1 cellular context compared by ENCODE assay signal in the genomic region with DNA sequence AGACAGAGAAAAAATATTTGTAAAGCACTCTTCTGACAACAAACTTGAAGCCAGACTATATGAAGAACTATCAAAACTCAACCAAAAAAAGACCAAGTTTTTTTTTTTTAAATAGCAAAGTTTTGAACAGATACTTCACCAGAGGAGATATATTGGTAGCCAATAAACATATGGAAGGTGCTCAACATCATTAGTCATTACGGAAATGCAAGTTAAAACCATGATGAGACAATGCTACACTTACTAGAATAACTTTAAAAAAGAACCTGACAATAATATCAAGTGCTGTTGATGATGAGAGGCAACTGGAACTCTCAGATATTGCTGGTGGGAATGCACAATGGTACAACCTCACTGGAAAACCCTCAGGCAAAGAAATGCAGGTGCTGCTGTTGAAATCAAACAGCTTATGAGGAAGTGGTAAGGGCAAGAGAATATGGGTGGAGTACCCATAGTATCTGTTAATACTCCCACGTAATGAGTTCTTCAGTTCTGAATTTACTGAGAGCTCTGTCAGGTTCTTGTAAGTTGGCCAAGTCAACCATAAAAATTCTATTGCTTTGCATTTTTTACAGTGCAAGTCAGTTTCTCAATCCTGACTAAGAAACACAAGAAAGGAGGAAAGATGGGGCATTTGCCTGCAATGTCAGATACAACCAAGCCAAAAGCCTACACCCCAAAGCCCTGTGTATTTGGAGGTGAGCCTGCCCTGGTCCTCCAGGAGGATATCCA.
TF ChIP-seq lines count a peak whose summit lies in the region.

No MANE protein-coding gene starts in this region.

TF ChIP-seq in GM12878, 131 proteins besides CTCF, POLR2A, EP300 and RAD21 (continued from another document):
- peak; percentile 45 for TF ChIP-seq CUX1 (IDR thresholded peaks at IDR 0.05; ENCODE audit: insufficient replicate concordance, low read depth, low read length)
- peak; percentile 33; the same call in 1 of the 2 replicates for TF ChIP-seq CREM (IDR thresholded peaks at IDR 0.05; ENCODE audit: low read depth)
- TF ChIP-seq TBL1XR1 (IDR thresholded peaks at IDR 0.05; ENCODE audit: low read depth, low read length), result no peak
- TF ChIP-seq, protein P1, sequence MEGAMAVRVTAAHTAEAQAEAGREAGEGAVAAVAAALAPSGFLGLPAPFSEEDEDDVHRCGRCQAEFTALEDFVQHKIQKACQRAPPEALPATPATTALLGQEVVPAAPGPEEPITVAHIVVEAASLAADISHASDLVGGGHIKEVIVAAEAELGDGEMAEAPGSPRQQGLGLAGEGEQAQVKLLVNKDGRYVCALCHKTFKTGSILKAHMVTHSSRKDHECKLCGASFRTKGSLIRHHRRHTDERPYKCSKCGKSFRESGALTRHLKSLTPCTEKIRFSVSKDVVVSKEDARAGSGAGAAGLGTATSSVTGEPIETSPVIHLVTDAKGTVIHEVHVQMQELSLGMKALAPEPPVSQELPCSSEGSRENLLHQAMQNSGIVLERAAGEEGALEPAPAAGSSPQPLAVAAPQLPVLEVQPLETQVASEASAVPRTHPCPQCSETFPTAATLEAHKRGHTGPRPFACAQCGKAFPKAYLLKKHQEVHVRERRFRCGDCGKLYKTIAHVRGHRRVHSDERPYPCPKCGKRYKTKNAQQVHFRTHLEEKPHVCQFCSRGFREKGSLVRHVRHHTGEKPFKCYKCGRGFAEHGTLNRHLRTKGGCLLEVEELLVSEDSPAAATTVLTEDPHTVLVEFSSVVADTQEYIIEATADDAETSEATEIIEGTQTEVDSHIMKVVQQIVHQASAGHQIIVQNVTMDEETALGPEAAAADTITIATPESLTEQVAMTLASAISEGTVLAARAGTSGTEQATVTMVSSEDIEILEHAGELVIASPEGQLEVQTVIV (IDR thresholded peaks at IDR 0.05; ENCODE audit: borderline replicate concordance, partially characterized antibody), result no peak
- TF ChIP-seq RUNX3 (IDR thresholded peaks at IDR 0.05; ENCODE audit: low read length), result peak; percentile 84
- TF ChIP-seq RBBP5 (conservative IDR thresholded peaks at IDR 0.05), result no peak
- no peak for TF ChIP-seq BMI1 (IDR thresholded peaks at IDR 0.05; ENCODE audit: borderline replicate concordance)
- TF ChIP-seq, protein P2, sequence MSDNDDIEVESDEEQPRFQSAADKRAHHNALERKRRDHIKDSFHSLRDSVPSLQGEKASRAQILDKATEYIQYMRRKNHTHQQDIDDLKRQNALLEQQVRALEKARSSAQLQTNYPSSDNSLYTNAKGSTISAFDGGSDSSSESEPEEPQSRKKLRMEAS (IDR thresholded peaks at IDR 0.05; ENCODE audit: low read depth, low read length), result no peak
- TF ChIP-seq STAT3 (IDR thresholded peaks at IDR 0.05; ENCODE audit: low read depth, low read length), result no peak
- no peak for TF ChIP-seq RELA (IDR thresholded peaks at IDR 0.05; ENCODE audit: borderline replicate concordance, partially characterized antibody)
- TF ChIP-seq BCL11A (IDR thresholded peaks at IDR 0.05; ENCODE audit: low read depth, low read length), result peak; percentile 52; the same call in 1 of the 2 replicates
- TF ChIP-seq MXI1 (IDR thresholded peaks at IDR 0.05; ENCODE audit: low read depth, low read length), result 0 out of 2 replicates have a peak, but pooled peaks have one; percentile 22
- peak; percentile 79; the same call in 1 of the 2 replicates for TF ChIP-seq RELB (IDR thresholded peaks at IDR 0.05; ENCODE audit: low read depth)
- peak; percentile 60; the same call in 1 of the 2 replicates for TF ChIP-seq TCF7 (IDR thresholded peaks at IDR 0.05; ENCODE audit: borderline replicate concordance)
- peak; percentile 35; the same call in 1 of the 2 replicates for TF ChIP-seq CBFB (IDR thresholded peaks at IDR 0.05; ENCODE audit: low read depth)
- no peak for TF ChIP-seq SMAD1 (IDR thresholded peaks at IDR 0.05; ENCODE audit: low read depth, partially characterized antibody)
- peak; percentile 82 for TF ChIP-seq IKZF1 (conservative IDR thresholded peaks at IDR 0.05)
- TF ChIP-seq TCF12 (IDR thresholded peaks at IDR 0.05; ENCODE audit: low read depth, low read length), result peak; percentile 69; the same call in 1 of the 2 replicates
- TF ChIP-seq, protein P3, sequence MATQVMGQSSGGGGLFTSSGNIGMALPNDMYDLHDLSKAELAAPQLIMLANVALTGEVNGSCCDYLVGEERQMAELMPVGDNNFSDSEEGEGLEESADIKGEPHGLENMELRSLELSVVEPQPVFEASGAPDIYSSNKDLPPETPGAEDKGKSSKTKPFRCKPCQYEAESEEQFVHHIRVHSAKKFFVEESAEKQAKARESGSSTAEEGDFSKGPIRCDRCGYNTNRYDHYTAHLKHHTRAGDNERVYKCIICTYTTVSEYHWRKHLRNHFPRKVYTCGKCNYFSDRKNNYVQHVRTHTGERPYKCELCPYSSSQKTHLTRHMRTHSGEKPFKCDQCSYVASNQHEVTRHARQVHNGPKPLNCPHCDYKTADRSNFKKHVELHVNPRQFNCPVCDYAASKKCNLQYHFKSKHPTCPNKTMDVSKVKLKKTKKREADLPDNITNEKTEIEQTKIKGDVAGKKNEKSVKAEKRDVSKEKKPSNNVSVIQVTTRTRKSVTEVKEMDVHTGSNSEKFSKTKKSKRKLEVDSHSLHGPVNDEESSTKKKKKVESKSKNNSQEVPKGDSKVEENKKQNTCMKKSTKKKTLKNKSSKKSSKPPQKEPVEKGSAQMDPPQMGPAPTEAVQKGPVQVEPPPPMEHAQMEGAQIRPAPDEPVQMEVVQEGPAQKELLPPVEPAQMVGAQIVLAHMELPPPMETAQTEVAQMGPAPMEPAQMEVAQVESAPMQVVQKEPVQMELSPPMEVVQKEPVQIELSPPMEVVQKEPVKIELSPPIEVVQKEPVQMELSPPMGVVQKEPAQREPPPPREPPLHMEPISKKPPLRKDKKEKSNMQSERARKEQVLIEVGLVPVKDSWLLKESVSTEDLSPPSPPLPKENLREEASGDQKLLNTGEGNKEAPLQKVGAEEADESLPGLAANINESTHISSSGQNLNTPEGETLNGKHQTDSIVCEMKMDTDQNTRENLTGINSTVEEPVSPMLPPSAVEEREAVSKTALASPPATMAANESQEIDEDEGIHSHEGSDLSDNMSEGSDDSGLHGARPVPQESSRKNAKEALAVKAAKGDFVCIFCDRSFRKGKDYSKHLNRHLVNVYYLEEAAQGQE (IDR thresholded peaks at IDR 0.05; ENCODE audit: low read depth, low read length), result no peak
- TF ChIP-seq ZNF687 (IDR thresholded peaks at IDR 0.05), result no peak
- no peak for TF ChIP-seq MEF2A (IDR thresholded peaks at IDR 0.05; ENCODE audit: insufficient read depth, low read depth, low read length)
- no peak for TF ChIP-seq ZNF207 (IDR thresholded peaks at IDR 0.05; ENCODE audit: borderline replicate concordance)
- TF ChIP-seq PAX5 (IDR thresholded peaks at IDR 0.05; ENCODE audit: borderline replicate concordance, low read depth, low read length), result 0 out of 2 replicates have a peak, but pooled peaks have one; percentile 15
